ENCODE assay signal across 1 cellular context in the genomic region with DNA sequence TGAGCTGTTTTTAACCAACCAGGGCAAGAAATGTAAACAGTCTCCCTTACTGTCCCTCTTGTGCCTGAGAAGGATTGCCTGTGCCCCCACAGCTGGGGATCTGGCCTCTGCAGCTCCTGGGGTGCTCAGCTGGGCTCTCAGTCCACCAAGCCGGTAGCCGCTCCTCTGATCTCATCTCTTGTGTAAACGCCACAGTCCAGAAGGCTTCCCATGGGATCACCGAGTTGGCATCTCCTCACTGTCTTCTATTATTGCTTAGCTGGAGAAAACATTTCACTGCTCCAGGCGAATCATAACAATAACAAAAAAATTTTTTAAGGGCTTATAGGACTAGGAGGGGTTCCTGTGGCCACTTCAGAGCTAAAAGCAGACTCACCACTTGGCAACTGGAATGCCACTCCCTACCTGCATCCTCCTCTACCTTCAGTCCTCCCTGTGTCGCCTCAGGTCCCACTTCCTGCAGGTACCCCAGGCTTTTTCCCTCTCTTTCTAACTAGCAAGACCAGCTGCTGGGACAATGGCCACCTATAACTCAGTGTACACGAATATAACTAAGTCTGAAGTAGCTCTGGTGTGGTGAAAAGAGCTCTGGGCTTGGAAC.
TF ChIP-seq lines count a peak whose summit lies in the region.

No MANE protein-coding gene starts in this region.

TF ChIP-seq in HepG2, 621 proteins besides CTCF, POLR2A, EP300 and RAD21 (continued from another document and continues in another):
- TF ChIP-seq CSRNP1 (CRISPR knock-in tag; IDR thresholded peaks at IDR 0.05) (no peak), ZNF44 (CRISPR knock-in tag; IDR thresholded peaks at IDR 0.05) (no peak), ZNF225 (CRISPR knock-in tag; IDR thresholded peaks at IDR 0.05) (no peak), ZSCAN9 (CRISPR knock-in tag; IDR thresholded peaks at IDR 0.05; ENCODE audit: borderline replicate concordance) (no peak), RAD51 (IDR thresholded peaks at IDR 0.05; ENCODE audit: borderline replicate concordance) (no peak), MXI1 (IDR thresholded peaks at IDR 0.05; ENCODE audit: borderline replicate concordance, low read depth, low read length) (no peak), FUBP1 (CRISPR knock-in tag; IDR thresholded peaks at IDR 0.05; ENCODE audit: borderline replicate concordance) (no peak), MED1 (CRISPR knock-in tag; IDR thresholded peaks at IDR 0.05) (no peak), FOSL2 (CRISPR knock-in tag; IDR thresholded peaks at IDR 0.05) (peak; percentile 26; the same call in 1 of the 2 replicates), ELF1 (CRISPR knock-in tag; IDR thresholded peaks at IDR 0.05) (no peak), FOXP1 (IDR thresholded peaks at IDR 0.05) (no peak), FOXP1 (CRISPR knock-in tag; IDR thresholded peaks at IDR 0.05) (no peak), GATAD2A (CRISPR knock-in tag; IDR thresholded peaks at IDR 0.05) (0 out of 2 replicates have a peak, but pooled peaks have one; percentile 30), ZSCAN31 (CRISPR knock-in tag; IDR thresholded peaks at IDR 0.05; ENCODE audit: low read depth) (no peak), HOXA7 (CRISPR knock-in tag; IDR thresholded peaks at IDR 0.05) (no peak), NFE2L2 (IDR thresholded peaks at IDR 0.05; ENCODE audit: low read length) (no peak), TFDP2 (CRISPR knock-in tag; IDR thresholded peaks at IDR 0.05) (no peak), ZNF234 (CRISPR knock-in tag; conservative IDR thresholded peaks at IDR 0.05) (no peak), GATA4 (IDR thresholded peaks at IDR 0.05; ENCODE audit: borderline replicate concordance, low read depth) (no peak), ZBTB7A (CRISPR knock-in tag; IDR thresholded peaks at IDR 0.05) (no peak), HOXD1 (CRISPR knock-in tag; IDR thresholded peaks at IDR 0.05) (no peak), GLMP (CRISPR knock-in tag; IDR thresholded peaks at IDR 0.05; ENCODE audit: borderline replicate concordance) (no peak), MNT (IDR thresholded peaks at IDR 0.05) (no peak), ZNF781 (CRISPR knock-in tag; IDR thresholded peaks at IDR 0.05; ENCODE audit: borderline replicate concordance, not compliant biosample characterization) (no peak), FOXC1 (CRISPR knock-in tag; IDR thresholded peaks at IDR 0.05; ENCODE audit: borderline replicate concordance) (no peak), HNRNPL (IDR thresholded peaks at IDR 0.05; ENCODE audit: low read depth, low read length) (no peak), ZNF639 (CRISPR knock-in tag; conservative IDR thresholded peaks at IDR 0.05) (no peak), KLF13 (CRISPR knock-in tag; IDR thresholded peaks at IDR 0.05) (no peak), DPF2 (CRISPR knock-in tag; IDR thresholded peaks at IDR 0.05; ENCODE audit: borderline replicate concordance, low read depth) (no peak), ZNF841 (CRISPR knock-in tag; IDR thresholded peaks at IDR 0.05; ENCODE audit: borderline replicate concordance) (no peak), ZFX (CRISPR knock-in tag; IDR thresholded peaks at IDR 0.05; ENCODE audit: low read depth) (no peak), ZNF713 (CRISPR knock-in tag; IDR thresholded peaks at IDR 0.05) (no peak), PRMT3 (CRISPR knock-in tag; IDR thresholded peaks at IDR 0.05; ENCODE audit: borderline replicate concordance, low read depth) (no peak), ZNF318 (CRISPR knock-in tag; IDR thresholded peaks at IDR 0.05) (no peak), ZNF891 (CRISPR knock-in tag; IDR thresholded peaks at IDR 0.05) (no peak)
- TF ChIP-seq, protein P1, sequence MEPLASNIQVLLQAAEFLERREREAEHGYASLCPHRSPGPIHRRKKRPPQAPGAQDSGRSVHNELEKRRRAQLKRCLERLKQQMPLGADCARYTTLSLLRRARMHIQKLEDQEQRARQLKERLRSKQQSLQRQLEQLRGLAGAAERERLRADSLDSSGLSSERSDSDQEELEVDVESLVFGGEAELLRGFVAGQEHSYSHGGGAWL (CRISPR knock-in tag; IDR thresholded peaks at IDR 0.05): no peak
- TF ChIP-seq, protein P2, sequence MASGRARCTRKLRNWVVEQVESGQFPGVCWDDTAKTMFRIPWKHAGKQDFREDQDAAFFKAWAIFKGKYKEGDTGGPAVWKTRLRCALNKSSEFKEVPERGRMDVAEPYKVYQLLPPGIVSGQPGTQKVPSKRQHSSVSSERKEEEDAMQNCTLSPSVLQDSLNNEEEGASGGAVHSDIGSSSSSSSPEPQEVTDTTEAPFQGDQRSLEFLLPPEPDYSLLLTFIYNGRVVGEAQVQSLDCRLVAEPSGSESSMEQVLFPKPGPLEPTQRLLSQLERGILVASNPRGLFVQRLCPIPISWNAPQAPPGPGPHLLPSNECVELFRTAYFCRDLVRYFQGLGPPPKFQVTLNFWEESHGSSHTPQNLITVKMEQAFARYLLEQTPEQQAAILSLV (CRISPR knock-in tag; IDR thresholded peaks at IDR 0.05; ENCODE audit: borderline replicate concordance): no peak
- TF ChIP-seq, protein P3, sequence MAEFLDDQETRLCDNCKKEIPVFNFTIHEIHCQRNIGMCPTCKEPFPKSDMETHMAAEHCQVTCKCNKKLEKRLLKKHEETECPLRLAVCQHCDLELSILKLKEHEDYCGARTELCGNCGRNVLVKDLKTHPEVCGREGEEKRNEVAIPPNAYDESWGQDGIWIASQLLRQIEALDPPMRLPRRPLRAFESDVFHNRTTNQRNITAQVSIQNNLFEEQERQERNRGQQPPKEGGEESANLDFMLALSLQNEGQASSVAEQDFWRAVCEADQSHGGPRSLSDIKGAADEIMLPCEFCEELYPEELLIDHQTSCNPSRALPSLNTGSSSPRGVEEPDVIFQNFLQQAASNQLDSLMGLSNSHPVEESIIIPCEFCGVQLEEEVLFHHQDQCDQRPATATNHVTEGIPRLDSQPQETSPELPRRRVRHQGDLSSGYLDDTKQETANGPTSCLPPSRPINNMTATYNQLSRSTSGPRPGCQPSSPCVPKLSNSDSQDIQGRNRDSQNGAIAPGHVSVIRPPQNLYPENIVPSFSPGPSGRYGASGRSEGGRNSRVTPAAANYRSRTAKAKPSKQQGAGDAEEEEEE (CRISPR knock-in tag; IDR thresholded peaks at IDR 0.05; ENCODE audit: borderline replicate concordance): no peak
